Comparison of ENCODE assay signal across 8 cellular contexts in genomic region chr11:33735426-33736147, GRCh38.
DNase-seq lines count a peak whose midpoint lies in the region; ATAC-seq, FAIRE-seq and TF ChIP-seq lines count a peak whose summit lies in the region.

No MANE protein-coding gene starts in this region.

- H3K9ac ChIP-seq in DND-41 (ENCODE audit: low read depth, low read length) = peak overlapping the region; percentile 58

- peak overlapping the region; percentile 64 for H3K4me2 ChIP-seq in DND-41 (ENCODE audit: insufficient read depth, low read length)

- FAIRE-seq in H54 (lab: Jason Lieb, UNC) = no peak

- H2AFZ ChIP-seq in DND-41 (ENCODE audit: low read depth, low read length) = peak overlapping the region; percentile 54

- H3K27me3 ChIP-seq in DND-41 (ENCODE audit: insufficient read depth, low read length, poor library complexity) = peaks cover 19% of the 10 kb centered on the region

- no peaks in the 10 kb centered on the region for H3K36me3 ChIP-seq in DND-41 (ENCODE audit: insufficient read depth, low read length)

- DNase-seq in DND-41 (peak; percentile 29), HK-2 (ENCODE audit: unreplicated experiment) (peak; percentile 29), T follicular helper cell (ENCODE audit: low read depth) (peak; percentile 24), cardiac fibroblast (ENCODE audit: low read depth in 2 of 2) (peak in 1 of 2 donors; percentile 42), left kidney (ENCODE audit: low read depth, low spot score) (peak; percentile 83), H54 (ENCODE audit: insufficient read length, low spot score) (no peak)
- peak; percentile 19 for DNase-seq in stimulated activated CD8-positive, alpha-beta memory T cell treated with anti-CD3 and anti-CD28 coated beads, Interleukin-4, amount 100 ng/mL, for 24 hours (ENCODE audit: low read depth)

- H4K20me1 ChIP-seq in DND-41 (ENCODE audit: insufficient read depth, low read length) = no peaks in the 10 kb centered on the region

- peak overlapping the region; percentile 30 to 58; a peak in 3 of 4 replicates for H3K4me3 ChIP-seq in DND-41 (ENCODE audit: low read depth in 1 of 2, low read length in 2 of 2)
- peak overlapping the region; percentile 86 to 94 for H3K4me3 ChIP-seq in cardiac fibroblast (replicated peaks in 1 of 2; ENCODE audit: low read depth in 2 of 2, low read length in 2 of 2)

- TF ChIP-seq CTCF in DND-41 (IDR thresholded peaks at IDR 0.05; ENCODE audit: borderline replicate concordance, extremely low read depth, low read length, poor library complexity, severe bottlenecking) (no peak), cardiac fibroblast (IDR thresholded peaks at IDR 0.05; ENCODE audit: low read depth, low read length) (no peak)

- peaks cover 15% of the 10 kb centered on the region for H3K4me1 ChIP-seq in DND-41 (ENCODE audit: insufficient read depth, low read length)

- no peak overlapping the region for H3K27ac ChIP-seq in DND-41 (ENCODE audit: low read length)

- H3K9me3 ChIP-seq in DND-41 (ENCODE audit: insufficient read depth, low read length, severe bottlenecking) = no peaks in the 10 kb centered on the region

- ATAC-seq in DND-41 (ENCODE audit: insufficient read depth, low read depth) (peak; percentile 52), GM21367 (IDR thresholded peaks at IDR 0.05; ENCODE audit: unreplicated experiment) (peak; percentile 41)

- TF ChIP-seq POLR2A in H54 (IDR thresholded peaks at IDR 0.05; ENCODE audit: low read depth, low read length) = no peak

- H3K79me2 ChIP-seq in DND-41 (ENCODE audit: insufficient read depth, low read length) = no peaks in the 10 kb centered on the region
